ENCODE assay signal across 1 cellular context in genomic region chr22:36387914-36388864, GRCh38.
TF ChIP-seq lines count a peak whose summit lies in the region.

TSS of gene MYH9 (minus strand) at chr22:36387967. CDS start at chr22:36349236, 38,731 bp downstream.

TF ChIP-seq in SK-N-SH, 30 proteins besides CTCF, POLR2A, EP300 and RAD21 (continued from another document):
- no peak for TF ChIP-seq REST (IDR thresholded peaks at IDR 0.05; ENCODE audit: low read depth, low read length)
- TF ChIP-seq TAF1 (IDR thresholded peaks at IDR 0.05; ENCODE audit: borderline replicate concordance, low read depth, low read length), result peak; percentile 99
- TF ChIP-seq YY1 (IDR thresholded peaks at IDR 0.05; ENCODE audit: low read depth), result 0 out of 2 replicates have a peak, but pooled peaks have one; percentile 4
- peak; percentile 37; the same call in 1 of the 2 replicates for TF ChIP-seq NRF1 (IDR thresholded peaks at IDR 0.05; ENCODE audit: low read depth, low read length)
- 0 out of 2 replicates have a peak, but pooled peaks have one; percentile 15 for TF ChIP-seq TEAD4 (IDR thresholded peaks at IDR 0.05; ENCODE audit: borderline replicate concordance, insufficient read depth)
- no peak for TF ChIP-seq RCOR1 (IDR thresholded peaks at IDR 0.05; ENCODE audit: low read length)
- peak; percentile 33; the same call in 1 of the 2 replicates for TF ChIP-seq TCF12 (IDR thresholded peaks at IDR 0.05)
- TF ChIP-seq GABPA (IDR thresholded peaks at IDR 0.05; ENCODE audit: low read depth), result peak; percentile 67
- TF ChIP-seq RXRA (IDR thresholded peaks at IDR 0.05; ENCODE audit: borderline replicate concordance, low read depth), result no peak
- no peak; the same call in 1 of the 2 replicates for TF ChIP-seq FOXM1 (IDR thresholded peaks at IDR 0.05; ENCODE audit: low read depth)
- no peak for TF ChIP-seq FOSL2 (IDR thresholded peaks at IDR 0.05; ENCODE audit: borderline replicate concordance, low read depth)
- TF ChIP-seq PBX3 (IDR thresholded peaks at IDR 0.05), result peak; percentile 99
- TF ChIP-seq POLR2AphosphoS5 (IDR thresholded peaks at IDR 0.05; ENCODE audit: low read depth, low read length), result peak; percentile 98
- TF ChIP-seq SIN3A (IDR thresholded peaks at IDR 0.05; ENCODE audit: borderline replicate concordance, low read depth, low read length), result peak; percentile 50; the same call in 1 of the 2 replicates
- no peak for TF ChIP-seq SMC3 (IDR thresholded peaks at IDR 0.05; ENCODE audit: low read depth, low read length)
- TF ChIP-seq MXI1 (IDR thresholded peaks at IDR 0.05; ENCODE audit: low read depth, low read length), result peak; percentile 86
- no peak for TF ChIP-seq ZBTB33 (IDR thresholded peaks at IDR 0.05; ENCODE audit: borderline replicate concordance, low read depth)
